In the genomic region with DNA sequence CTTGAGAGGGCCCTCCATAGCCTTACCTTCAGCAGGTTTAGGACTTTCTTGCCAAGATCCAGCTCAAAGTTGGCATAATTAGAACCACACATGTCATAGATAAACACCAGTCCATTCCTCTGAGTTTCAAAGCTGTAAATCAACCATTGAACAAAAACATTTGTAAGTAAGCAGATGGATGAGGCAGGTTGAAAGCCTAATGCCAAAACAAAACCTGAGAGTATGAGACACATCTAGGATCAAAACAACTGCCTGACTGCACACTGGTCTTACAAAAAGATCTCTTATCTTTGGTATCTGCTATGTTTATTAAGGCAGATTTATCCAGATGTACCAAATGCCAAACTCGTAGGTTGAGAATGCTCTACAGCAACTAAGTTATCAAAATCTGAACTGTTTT, we compare ENCODE assay signal across 15 cellular contexts.
"Had no signal": no experiment of that assay in that cellular context is flagged by ENCODE, and none has a peak within 500 bp of the region (broad histone marks: within the 10 kb centered on the region; RNA-seq: fewer than 3 reads in every experiment).

No MANE protein-coding gene starts in this region.

- DNase-seq: activated CD4-positive, alpha-beta T cell treated with anti-CD3 and anti-CD28 coated beads, Interleukin-2, amount 10 ng/mL, durations not matched to agents 24 days and 14 days; activated CD4-positive, CD25-positive, alpha-beta regulatory T cell; activated CD8-positive, alpha-beta memory T cell treated with anti-CD3 and anti-CD28 coated beads for 24 hours; activated naive CD4-positive, alpha-beta T cell treated with Interleukin-2 at 50 U/mL for 16 hours; endodermal cell; glutamatergic neuron; mesendoderm; occipital lobe; stimulated activated CD4-positive, alpha-beta T cell treated with anti-CD3 and anti-CD28 coated beads, Interleukin-4, amount 100 ng/mL, for 4 hours; stimulated activated CD8-positive, alpha-beta memory T cell treated with anti-CD3 and anti-CD28 coated beads, Interleukin-4, amount 100 ng/mL, for 48 hours; stimulated activated naive CD4-positive, alpha-beta T cell treated with Interleukin-2 at 50 U/mL for 16 hours had no signal

- H3K27me3 Mint-ChIP-seq: activated CD4-positive, alpha-beta T cell treated with anti-CD3 and anti-CD28 coated beads, Interleukin-2, amount 10 ng/mL, durations not matched to agents 24 days and 14 days had no signal

- H3K4me1 Mint-ChIP-seq: activated CD4-positive, alpha-beta T cell treated with anti-CD3 and anti-CD28 coated beads, Interleukin-2, amount 10 ng/mL, durations not matched to agents 24 days and 14 days; endodermal cell; nephron had no signal

- H3K4me1 ChIP-seq: prostate gland had no signal

- ATAC-seq: right cardiac atrium had no signal

- H3K4me3 ChIP-seq: prostate gland had no signal

- H3K36me3 ChIP-seq: prostate gland had no signal

- H3K9me3 Mint-ChIP-seq: activated CD4-positive, alpha-beta T cell treated with anti-CD3 and anti-CD28 coated beads, Interleukin-2, amount 10 ng/mL, durations not matched to agents 24 days and 14 days; endodermal cell; nephron had no signal

- H3K27ac Mint-ChIP-seq: endodermal cell, nephron had no signal

- H3K9me3 ChIP-seq: prostate gland had no signal

- H3K4me3 Mint-ChIP-seq: activated CD4-positive, alpha-beta T cell treated with anti-CD3 and anti-CD28 coated beads, Interleukin-2, amount 10 ng/mL, durations not matched to agents 24 days and 14 days; endodermal cell; nephron had no signal

- FAIRE-seq: small intestine had no signal
